In genomic region chr16:85370881-85371651, GRCh38 we compare ENCODE assay signal across 11 cellular contexts.
A peak's percentile ranks its signal among the peaks of the same experiment; 100 is the strongest.
DNase-seq lines count a peak whose midpoint lies in the region; ATAC-seq, FAIRE-seq and TF ChIP-seq lines count a peak whose summit lies in the region.
"Had no signal": no experiment of that assay in that cellular context is flagged by ENCODE, and none has a peak within 500 bp of the region (broad histone marks: within the 10 kb centered on the region; RNA-seq: fewer than 3 reads in every experiment).

No MANE protein-coding gene starts in this region.

- peaks cover 0 to 2% of the 10 kb centered on the region in 2 donors for H3K4me1 Mint-ChIP-seq in stimulated activated naive B cell treated with anti-CD40 and anti-IgM and Interleukin-4, amounts not matched to agents 10 μg/mL and 1 μg/mL and 100 μg/mL, for 72 hours

- WGBS in pancreas, 2 donors: 84 to 87% methylated on average over 28 of the region's 28 CpGs

- ATAC-seq in pancreas: peak in 3 of 4 donors; percentile 8 to 44 (median 41)
- ATAC-seq in stimulated activated naive B cell treated with anti-CD40 and anti-IgM and Interleukin-4, amounts not matched to agents 10 μg/mL and 1 μg/mL and 100 μg/mL, for 72 hours (replicated peaks): no peak

- H2AFZ ChIP-seq in fibroblast of lung (ENCODE audit: low read length): no peak overlapping the region

- no peaks in the 10 kb centered on the region for H3K36me3 Mint-ChIP-seq in stimulated activated naive B cell treated with anti-CD40 and anti-IgM and Interleukin-4, amounts not matched to agents 10 μg/mL and 1 μg/mL and 100 μg/mL, for 72 hours

- H4K20me1 ChIP-seq in fibroblast of lung (ENCODE audit: control insufficient read depth, extremely low read depth, insufficient read depth, low read length): no peaks in the 10 kb centered on the region

- H3K4me2 ChIP-seq in fibroblast of lung (ENCODE audit: extremely low read depth, insufficient read depth, low read length): peak overlapping the region; percentile 44

- H3K36me3 ChIP-seq in NT2/D1 (ENCODE audit: insufficient read depth, insufficient read length, low read length) (no peaks in the 10 kb centered on the region), fibroblast of lung (ENCODE audit: control insufficient read depth, insufficient read depth, low read length) (no peaks in the 10 kb centered on the region), pancreas (no peaks in the 10 kb centered on the region)

- no peak overlapping the region for H3K4me3 Mint-ChIP-seq in stimulated activated naive B cell treated with anti-CD40 and anti-IgM and Interleukin-4, amounts not matched to agents 10 μg/mL and 1 μg/mL and 100 μg/mL, for 72 hours
- H3K4me3 Mint-ChIP-seq: activated CD4-positive, alpha-beta T cell treated with anti-CD3 and anti-CD28 coated beads for 36 hours; neural crest cell had no signal

- intact Hi-C loops in pancreas (cut with DNase I): no loop called here

- H3K27ac ChIP-seq in fibroblast of lung (ENCODE audit: insufficient read depth, low read length): no peak overlapping the region
- H3K27ac ChIP-seq in pancreas: no peak overlapping the region

- H3K9me3 Mint-ChIP-seq in stimulated activated naive B cell treated with anti-CD40 and anti-IgM and Interleukin-4, amounts not matched to agents 10 μg/mL and 1 μg/mL and 100 μg/mL, for 72 hours: no peaks in the 10 kb centered on the region
- H3K9me3 Mint-ChIP-seq: neural crest cell had no signal

- H3K4me1 ChIP-seq in NT2/D1 (ENCODE audit: insufficient read depth, insufficient read length) (peaks cover 26% of the 10 kb centered on the region), fibroblast of lung (ENCODE audit: control insufficient read depth, extremely low read depth, insufficient read depth, low read length) (peaks cover 19% of the 10 kb centered on the region), pancreas (peaks cover 1 to 3% (median 3%) of the 10 kb centered on the region in 3 donors)

- H3K27me3 Mint-ChIP-seq in stimulated activated naive B cell treated with anti-CD40 and anti-IgM and Interleukin-4, amounts not matched to agents 10 μg/mL and 1 μg/mL and 100 μg/mL, for 72 hours: peaks cover 21 to 23% of the 10 kb centered on the region in 2 donors
- H3K27me3 Mint-ChIP-seq: activated CD4-positive, alpha-beta T cell treated with anti-CD3 and anti-CD28 coated beads for 36 hours had no signal

- H3K4me3 ChIP-seq in AG10803 (ENCODE audit: low read length): peak overlapping the region; percentile 51
- no peak overlapping the region for H3K4me3 ChIP-seq in NT2/D1 (ENCODE audit: insufficient read length, low read depth)
- H3K4me3 ChIP-seq in fibroblast of lung (replicated peaks in 1 of 4; ENCODE audit: control extremely low read depth in 1 of 4, insufficient read depth in 1 of 4, low read depth in 3 of 4, low read length in 4 of 4): peak overlapping the region in 1 of 4 experiments; percentile 10
- no peak overlapping the region for H3K4me3 ChIP-seq in pancreas

- H3K9me3 ChIP-seq in NT2/D1 (ENCODE audit: insufficient read depth, low read length): no peaks in the 10 kb centered on the region
- no peaks in the 10 kb centered on the region for H3K9me3 ChIP-seq in fibroblast of lung (ENCODE audit: control insufficient read depth, insufficient read depth, low read depth, low read length)
- H3K9me3 ChIP-seq in pancreas: no peaks in the 10 kb centered on the region

- H3K27me3 ChIP-seq in NT2/D1 (ENCODE audit: insufficient read depth, insufficient read length) (no peaks in the 10 kb centered on the region), fibroblast of lung (ENCODE audit: control insufficient read depth, insufficient read depth, low read length) (no peaks in the 10 kb centered on the region), pancreas (no peaks in the 10 kb centered on the region)

- no peaks in the 10 kb centered on the region for H3K79me2 ChIP-seq in fibroblast of lung (ENCODE audit: control insufficient read depth, insufficient read depth, low read length)

- FAIRE-seq in pancreas (lab: Jason Lieb, UNC): no peak

- H3K27ac Mint-ChIP-seq in stimulated activated naive B cell treated with anti-CD40 and anti-IgM and Interleukin-4, amounts not matched to agents 10 μg/mL and 1 μg/mL and 100 μg/mL, for 72 hours: no peak overlapping the region
- H3K27ac Mint-ChIP-seq: activated CD4-positive, alpha-beta T cell treated with anti-CD3 and anti-CD28 coated beads for 36 hours had no signal

- TF ChIP-seq CTCF in AG10803 (conservative IDR thresholded peaks at IDR 0.05; ENCODE audit: low read length) (no peak), fibroblast of lung (conservative IDR thresholded peaks at IDR 0.05 in 1 of 2, IDR thresholded peaks at IDR 0.05 in 1 of 2; ENCODE audit: low read depth in 1 of 2, low read length in 2 of 2) (no peak), pancreas (IDR thresholded peaks at IDR 0.05) (no peak)

- DNase-seq in AG10803 (ENCODE audit: low read depth) (peak; percentile 61), NT2/D1 (ENCODE audit: low read depth, low spot score) (no peak), fibroblast of lung (ENCODE audit: low read depth in 2 of 2) (peak; percentile 36 to 42), pancreas (peak in 1 of 6 donors; percentile 75), LoVo (ENCODE audit: low spot score) (no peak), dermis blood vessel endothelial cell (no peak)
- DNase-seq in stimulated activated naive B cell treated with anti-CD40 and anti-IgM and Interleukin-4, amounts not matched to agents 10 μg/mL and 1 μg/mL and 100 μg/mL, for 72 hours: no peak
- no peak for DNase-seq in activated CD4-positive, CD25-positive, alpha-beta regulatory T cell treated with anti-CD3 and anti-CD28 coated beads, Interleukin-2, amount 50 U/mL, for 72 hours
- DNase-seq: activated CD4-positive, alpha-beta T cell treated with anti-CD3 and anti-CD28 coated beads for 36 hours; foreskin melanocyte had no signal

- H3K9ac ChIP-seq in NT2/D1 (ENCODE audit: insufficient read length, low read depth) (peak overlapping the region; percentile 6), fibroblast of lung (ENCODE audit: insufficient read depth, low read length) (no peak overlapping the region)

Comparison
In these comparisons a context has a peak if more than half of its experiments do, and no peak if none do; other contexts are left out.
1. DNase-seq: peak in AG10803 (single experiment) and fibroblast of lung (2 of 2); none in NT2/D1 (single experiment), LoVo (single experiment), stimulated activated naive B cell treated with anti-CD40 and anti-IgM and Interleukin-4, amounts not matched to agents 10 μg/mL and 1 μg/mL and 100 μg/mL, for 72 hours (single experiment), dermis blood vessel endothelial cell (single experiment) and activated CD4-positive, CD25-positive, alpha-beta regulatory T cell treated with anti-CD3 and anti-CD28 coated beads, Interleukin-2, amount 50 U/mL, for 72 hours (single experiment).
2. ATAC-seq: peak in pancreas (3 of 4); none in stimulated activated naive B cell treated with anti-CD40 and anti-IgM and Interleukin-4, amounts not matched to agents 10 μg/mL and 1 μg/mL and 100 μg/mL, for 72 hours (0 of 2).